Comparison of ENCODE assay signal across 20 cellular contexts in genomic region chr11:102220728-102221467, GRCh38.
DNase-seq lines count a peak whose midpoint lies in the region; ATAC-seq, FAIRE-seq and TF ChIP-seq lines count a peak whose summit lies in the region.
"Had no signal": no experiment of that assay in that cellular context is flagged by ENCODE, and none has a peak within 500 bp of the region (broad histone marks: within the 10 kb centered on the region; RNA-seq: fewer than 3 reads in every experiment).

No MANE protein-coding gene starts in this region.

- ATAC-seq in PC-3 = peak; percentile 16; the same call in 1 of the 2 replicates
- no peak for ATAC-seq in HG02798 (IDR thresholded peaks at IDR 0.05; ENCODE audit: poor library complexity, unreplicated experiment)
- no peak for ATAC-seq in stimulated activated naive B cell treated with anti-CD40 and anti-IgM and Interleukin-4, amounts not matched to agents 10 μg/mL and 1 μg/mL and 100 μg/mL, for 72 hours (replicated peaks)
- ATAC-seq in T-helper 17 cell = no peak
- ATAC-seq: pancreas; stimulated activated naive CD8-positive, alpha-beta T cell treated with anti-CD3 and anti-CD28 coated beads, Interleukin-15, Interleukin-2, amounts not matched to agents 100 U/mL and 50 U/mL, for 24 hours had no signal

- no peak for TF ChIP-seq CTCF in PC-3 (conservative IDR thresholded peaks at IDR 0.05; ENCODE audit: low read depth, low read length)
- TF ChIP-seq CTCF in chondrocyte (IDR thresholded peaks at IDR 0.05) = no peak
- no peak for TF ChIP-seq CTCF in keratinocyte (optimal IDR thresholded peaks at IDR 0.05 in 1 of 3, IDR thresholded peaks at IDR 0.05 in 1 of 3, conservative IDR thresholded peaks at IDR 0.05 in 1 of 3; ENCODE audit: extremely low read depth in 1 of 3, insufficient read depth in 2 of 3, low read length in 3 of 3)
- TF ChIP-seq CTCF in MM.1S (IDR thresholded peaks at IDR 0.05; ENCODE audit: low read length) = no peak

- H3K4me3 ChIP-seq in PC-3 (ENCODE audit: low read length) (no peak overlapping the region), keratinocyte (ENCODE audit: control insufficient read depth in 2 of 3, extremely low read depth in 1 of 3, insufficient read depth in 2 of 3, low read depth in 1 of 3, low read length in 3 of 3) (no peak overlapping the region), MM.1S (ENCODE audit: low read length) (no peak overlapping the region)
- H3K4me3 ChIP-seq: ascending aorta, pancreas, SK-N-MC, skin epidermis had no signal

- H3F3A ChIP-seq in PC-3 (ENCODE audit: low read length, unreplicated experiment) (peaks cover 4% of the 10 kb centered on the region), MM.1S (ENCODE audit: insufficient read depth, low read length) (no peaks in the 10 kb centered on the region)

- no peaks in the 10 kb centered on the region for H3K9me3 Mint-ChIP-seq in chondrocyte (ENCODE audit: low read depth)
- no peaks in the 10 kb centered on the region for H3K9me3 Mint-ChIP-seq in stimulated activated naive B cell treated with anti-CD40 and anti-IgM and Interleukin-4, amounts not matched to agents 10 μg/mL and 1 μg/mL and 100 μg/mL, for 72 hours
- H3K9me3 Mint-ChIP-seq: activated T-helper 2 cell treated with anti-CD3 and anti-CD28 coated beads, Interferon-gamma antibody, Interleukin-2, Interleukin-4, amounts not matched to agents 10 μg/mL and 5 μg/mL and 100 μg/mL, durations not matched to agents 14 hours and 24 hours and 36 hours had no signal

- dilution Hi-C loops in keratinocyte (cut with MboI; ENCODE audit: extremely low pct_ligation_motif_present, low sequenced_read_pairs) = no loop called here

- peak; percentile 69 for FAIRE-seq in keratinocyte (lab: Jason Lieb, UNC)
- FAIRE-seq: GM18507, GM19239, pancreas, urothelium cell line had no signal

- H3K36me3 ChIP-seq in PC-3 (ENCODE audit: low read depth, low read length) = peaks cover 35% of the 10 kb centered on the region
- H3K36me3 ChIP-seq in keratinocyte (ENCODE audit: control insufficient read depth in 2 of 2, extremely low read depth in 1 of 2, insufficient read depth in 2 of 2, low read length in 2 of 2) = peaks cover 1 to 14% of the 10 kb centered on the region in 2 experiments
- H3K36me3 ChIP-seq in MM.1S (replicated peaks; ENCODE audit: insufficient read depth, low read length) = no peaks in the 10 kb centered on the region
- H3K36me3 ChIP-seq: pancreas had no signal

- DNase-seq in EH (ENCODE audit: low read depth) (peak; percentile 86), PC-3 (peak; percentile 70), chondrocyte (ENCODE audit: low spot score) (no peak), keratinocyte (ENCODE audit: low read depth, low spot score) (no peak), MM.1S (no peak), T-helper 17 cell (no peak)
- DNase-seq in stimulated activated naive B cell treated with anti-CD40 and anti-IgM and Interleukin-4, amounts not matched to agents 10 μg/mL and 1 μg/mL and 100 μg/mL, for 72 hours = no peak
- DNase-seq: NCI-H187 treated with DMSO at 0.1 percent for 48 hours; NCI-H748 treated with DMSO at 0.1 percent for 48 hours; pancreas; stimulated activated naive CD8-positive, alpha-beta T cell treated with anti-CD3 and anti-CD28 coated beads, Interleukin-15, Interleukin-2, amounts not matched to agents 100 U/mL and 50 U/mL, for 24 hours had no signal

- H3K4me1 ChIP-seq in PC-3 (ENCODE audit: insufficient read depth, low read length) (peaks cover 25% of the 10 kb centered on the region), keratinocyte (ENCODE audit: control insufficient read depth, extremely low read depth, insufficient read depth, low read length) (peaks cover 53% of the 10 kb centered on the region), MM.1S (ENCODE audit: low read length) (no peaks in the 10 kb centered on the region)
- H3K4me1 ChIP-seq: pancreas had no signal

- H3K27ac Mint-ChIP-seq in chondrocyte (ENCODE audit: unreplicated experiment) (peak overlapping the region; percentile 37), T-helper 17 cell (no peak overlapping the region)
- H3K27ac Mint-ChIP-seq in stimulated activated naive B cell treated with anti-CD40 and anti-IgM and Interleukin-4, amounts not matched to agents 10 μg/mL and 1 μg/mL and 100 μg/mL, for 72 hours = no peak overlapping the region
- H3K27ac Mint-ChIP-seq: activated T-helper 2 cell treated with anti-CD3 and anti-CD28 coated beads, Interferon-gamma antibody, Interleukin-2, Interleukin-4, amounts not matched to agents 10 μg/mL and 5 μg/mL and 100 μg/mL, durations not matched to agents 14 hours and 24 hours and 36 hours; B cell had no signal

- H3K79me2 ChIP-seq in PC-3 (ENCODE audit: low read length) = no peaks in the 10 kb centered on the region
- peaks cover 16% of the 10 kb centered on the region for H3K79me2 ChIP-seq in keratinocyte (ENCODE audit: control insufficient read depth, insufficient read depth, low read length)
- no peaks in the 10 kb centered on the region for H3K79me2 ChIP-seq in MM.1S (ENCODE audit: low read length)

- H3K27me3 Mint-ChIP-seq in chondrocyte (ENCODE audit: low read depth) = no peaks in the 10 kb centered on the region
- H3K27me3 Mint-ChIP-seq in stimulated activated naive B cell treated with anti-CD40 and anti-IgM and Interleukin-4, amounts not matched to agents 10 μg/mL and 1 μg/mL and 100 μg/mL, for 72 hours = peaks cover 16 to 23% of the 10 kb centered on the region in 2 donors
- H3K27me3 Mint-ChIP-seq in T-helper 17 cell = peaks cover 18% of the 10 kb centered on the region

- H3K27ac ChIP-seq in PC-3 (ENCODE audit: low read length) (peak overlapping the region; percentile 14; the same call in 1 of the 2 replicates), keratinocyte (ENCODE audit: control insufficient read depth, insufficient read depth, low read length) (peak overlapping the region; percentile 13), MM.1S (ENCODE audit: low read length) (no peak overlapping the region)
- H3K27ac ChIP-seq: pancreas, SK-N-MC had no signal

- H4K20me1 ChIP-seq in PC-3 (ENCODE audit: low read length) (no peaks in the 10 kb centered on the region), keratinocyte (ENCODE audit: control insufficient read depth, extremely low read depth, insufficient read depth, low read length) (no peaks in the 10 kb centered on the region), MM.1S (ENCODE audit: insufficient read depth, low read length) (no peaks in the 10 kb centered on the region)

- no peaks in the 10 kb centered on the region for H3K9me1 ChIP-seq in keratinocyte (ENCODE audit: control insufficient read depth, extremely low read depth, insufficient read depth, low read length)

- H3K9ac ChIP-seq in PC-3 (ENCODE audit: low read length) = no peak overlapping the region
- no peak overlapping the region for H3K9ac ChIP-seq in keratinocyte (ENCODE audit: control insufficient read depth, extremely low read depth, insufficient read depth, low read length)
- no peak overlapping the region for H3K9ac ChIP-seq in MM.1S (ENCODE audit: low read length)

- intact Hi-C loops in PC-3 (cut with micrococcal nuclease) = no loop called here

- H3K4me3 Mint-ChIP-seq in chondrocyte (ENCODE audit: unreplicated experiment) = no peak overlapping the region
- no peak overlapping the region for H3K4me3 Mint-ChIP-seq in stimulated activated naive B cell treated with anti-CD40 and anti-IgM and Interleukin-4, amounts not matched to agents 10 μg/mL and 1 μg/mL and 100 μg/mL, for 72 hours
- H3K4me3 Mint-ChIP-seq in T-helper 17 cell = no peak overlapping the region
- H3K4me3 Mint-ChIP-seq: B cell had no signal

- peaks cover 59% of the 10 kb centered on the region for H3K4me1 Mint-ChIP-seq in chondrocyte (ENCODE audit: low read depth)
- no peaks in the 10 kb centered on the region for H3K4me1 Mint-ChIP-seq in stimulated activated naive B cell treated with anti-CD40 and anti-IgM and Interleukin-4, amounts not matched to agents 10 μg/mL and 1 μg/mL and 100 μg/mL, for 72 hours
- peaks cover 5% of the 10 kb centered on the region for H3K4me1 Mint-ChIP-seq in T-helper 17 cell
- H3K4me1 Mint-ChIP-seq: B cell had no signal

- H3K9me2 ChIP-seq in PC-3 (replicated peaks; ENCODE audit: low read length) = no peaks in the 10 kb centered on the region
- H3K9me2 ChIP-seq in MM.1S (replicated peaks; ENCODE audit: insufficient read depth, low read length) = no peaks in the 10 kb centered on the region

- H3K27me3 ChIP-seq in PC-3 (ENCODE audit: low read length) (no peaks in the 10 kb centered on the region), keratinocyte (ENCODE audit: control insufficient read depth, extremely low read depth, insufficient read depth, low read length) (no peaks in the 10 kb centered on the region), MM.1S (replicated peaks; ENCODE audit: insufficient read depth, low read length) (no peaks in the 10 kb centered on the region)
- H3K27me3 ChIP-seq: ascending aorta, pancreas had no signal

- H2AFZ ChIP-seq in PC-3 (ENCODE audit: low read length) = no peak overlapping the region
- no peak overlapping the region for H2AFZ ChIP-seq in keratinocyte (ENCODE audit: control insufficient read depth, low read length)
- no peak overlapping the region for H2AFZ ChIP-seq in MM.1S (ENCODE audit: low read length)

- no TSS peak for BruUV-seq in PC-3 (replicated peaks; lab: Mats Ljungman, UMichigan)

- CTCF ChIA-PET in PC-3 (lab: Charles Lee) = no interaction called here

- peaks cover 28% of the 10 kb centered on the region for H3K36me3 Mint-ChIP-seq in chondrocyte (ENCODE audit: low read depth)
- no peaks in the 10 kb centered on the region for H3K36me3 Mint-ChIP-seq in stimulated activated naive B cell treated with anti-CD40 and anti-IgM and Interleukin-4, amounts not matched to agents 10 μg/mL and 1 μg/mL and 100 μg/mL, for 72 hours
- H3K36me3 Mint-ChIP-seq in T-helper 17 cell (ENCODE audit: low read depth) = no peaks in the 10 kb centered on the region

- peak overlapping the region; percentile 15 for H3K4me2 ChIP-seq in PC-3 (ENCODE audit: low read length)
- peak overlapping the region; percentile 2 for H3K4me2 ChIP-seq in keratinocyte (ENCODE audit: control insufficient read depth, extremely low read depth, insufficient read depth, low read depth, low read length)
- H3K4me2 ChIP-seq in MM.1S (ENCODE audit: low read depth, low read length) = no peak overlapping the region

- POLR2A ChIA-PET in PC-3 (lab: Charles Lee; ENCODE audit: unreplicated experiment) = no interaction called here

- H3K9me3 ChIP-seq in PC-3 (ENCODE audit: low read length) (no peaks in the 10 kb centered on the region), keratinocyte (ENCODE audit: control insufficient read depth, low read depth, low read length) (no peaks in the 10 kb centered on the region), MM.1S (replicated peaks; ENCODE audit: insufficient read depth, low read length) (no peaks in the 10 kb centered on the region), T-helper 17 cell (ENCODE audit: control insufficient read depth, low read length, poor library complexity, severe bottlenecking) (no peaks in the 10 kb centered on the region)
- H3K9me3 ChIP-seq: ascending aorta, pancreas had no signal

Comparison
In these comparisons a context has a peak if more than half of its experiments do, and no peak if none do; other contexts are left out.
1. DNase-seq: peak in EH (single experiment) and PC-3 (single experiment); none in chondrocyte (single experiment), keratinocyte (single experiment), MM.1S (single experiment), stimulated activated naive B cell treated with anti-CD40 and anti-IgM and Interleukin-4, amounts not matched to agents 10 μg/mL and 1 μg/mL and 100 μg/mL, for 72 hours (single experiment) and T-helper 17 cell (0 of 3).